In the genomic region with DNA sequence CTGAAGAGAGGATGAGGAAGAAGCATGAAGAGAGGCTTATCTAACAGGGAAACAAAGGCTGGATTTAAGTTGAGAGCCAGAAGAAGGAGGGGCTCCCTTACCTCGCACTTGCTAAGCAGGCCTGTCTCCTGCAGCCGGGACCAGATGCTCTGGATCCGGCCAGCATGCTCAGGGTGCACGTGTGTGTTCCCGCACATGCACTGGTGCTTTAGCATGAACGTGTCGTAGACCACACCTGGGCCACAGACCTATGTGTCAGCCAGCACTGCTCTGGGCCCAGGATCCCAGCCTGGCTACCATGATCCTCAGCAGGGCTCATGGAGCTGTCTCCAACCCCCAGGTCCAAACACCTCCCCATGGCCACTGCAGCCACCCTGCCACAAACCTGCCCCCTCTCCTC, we compare ENCODE assay signal across 15 cellular contexts.
"Had no signal": no experiment of that assay in that cellular context is flagged by ENCODE, and none has a peak within 500 bp of the region (broad histone marks: within the 10 kb centered on the region; RNA-seq: fewer than 3 reads in every experiment).

No MANE protein-coding gene starts in this region.

- H3K27me3 Mint-ChIP-seq: activated B cell treated with CpG ODN at 0.5 μM for 24 hours; activated CD4-positive, alpha-beta memory T cell treated with anti-CD3 and anti-CD28 coated beads, Interleukin-2, amount 10 ng/mL, durations not matched to agents 7 days and 5 days; activated CD8-positive, alpha-beta memory T cell treated with anti-CD3 and anti-CD28 coated beads, Interleukin-2, amount 10 ng/mL, durations not matched to agents 7 days and 5 days; memory B cell; naive thymus-derived CD4-positive, alpha-beta T cell had no signal

- H3K9me3 ChIP-seq: body of pancreas, esophagus muscularis mucosa, gastroesophageal sphincter, heart left ventricle, stomach, upper lobe of left lung had no signal

- H3K9me3 Mint-ChIP-seq: activated B cell treated with CpG ODN at 0.5 μM for 24 hours; activated CD4-positive, alpha-beta memory T cell treated with anti-CD3 and anti-CD28 coated beads, Interleukin-2, amount 10 ng/mL, durations not matched to agents 7 days and 5 days; activated T-helper 2 cell treated with anti-CD3 and anti-CD28 coated beads, Interferon-gamma antibody, Interleukin-2, Interleukin-4, amounts not matched to agents 10 μg/mL and 5 μg/mL and 100 μg/mL, durations not matched to agents 14 hours and 24 hours and 36 hours; immature natural killer cell; memory B cell; naive thymus-derived CD4-positive, alpha-beta T cell had no signal

- DNase-seq: activated B cell treated with CpG ODN at 0.5 μM for 24 hours; activated CD8-positive, alpha-beta memory T cell treated with anti-CD3 and anti-CD28 coated beads, Interleukin-2, amount 10 ng/mL, durations not matched to agents 7 days and 5 days; caudate nucleus; heart left ventricle; immature natural killer cell; stomach; SW 1271; upper lobe of left lung had no signal

- H3K4me1 ChIP-seq: body of pancreas had no signal

- H3K27ac Mint-ChIP-seq: activated B cell treated with CpG ODN at 0.5 μM for 24 hours; activated CD4-positive, alpha-beta memory T cell treated with anti-CD3 and anti-CD28 coated beads, Interleukin-2, amount 10 ng/mL, durations not matched to agents 7 days and 5 days; activated CD8-positive, alpha-beta memory T cell treated with anti-CD3 and anti-CD28 coated beads, Interleukin-2, amount 10 ng/mL, durations not matched to agents 7 days and 5 days; activated T-helper 2 cell treated with anti-CD3 and anti-CD28 coated beads, Interferon-gamma antibody, Interleukin-2, Interleukin-4, amounts not matched to agents 10 μg/mL and 5 μg/mL and 100 μg/mL, durations not matched to agents 14 hours and 24 hours and 36 hours; immature natural killer cell; memory B cell had no signal

- H3K36me3 Mint-ChIP-seq: activated CD8-positive, alpha-beta memory T cell treated with anti-CD3 and anti-CD28 coated beads, Interleukin-2, amount 10 ng/mL, durations not matched to agents 7 days and 5 days had no signal

- ATAC-seq: activated CD8-positive, alpha-beta memory T cell treated with anti-CD3 and anti-CD28 coated beads, Interleukin-2, amount 10 ng/mL, durations not matched to agents 7 days and 5 days; body of pancreas; gastroesophageal sphincter; heart left ventricle had no signal

- H3K27ac ChIP-seq: body of pancreas, heart left ventricle, upper lobe of left lung had no signal

- H3K4me1 Mint-ChIP-seq: immature natural killer cell had no signal

- H3K4me3 ChIP-seq: body of pancreas, esophagus muscularis mucosa, gastroesophageal sphincter, heart left ventricle, stomach, upper lobe of left lung had no signal

- H3K27me3 ChIP-seq: body of pancreas, esophagus muscularis mucosa, gastroesophageal sphincter, heart left ventricle, stomach, upper lobe of left lung had no signal

- H3K4me3 Mint-ChIP-seq: activated B cell treated with CpG ODN at 0.5 μM for 24 hours; activated CD4-positive, alpha-beta memory T cell treated with anti-CD3 and anti-CD28 coated beads, Interleukin-2, amount 10 ng/mL, durations not matched to agents 7 days and 5 days; activated CD8-positive, alpha-beta memory T cell treated with anti-CD3 and anti-CD28 coated beads, Interleukin-2, amount 10 ng/mL, durations not matched to agents 7 days and 5 days; immature natural killer cell; memory B cell; naive thymus-derived CD4-positive, alpha-beta T cell had no signal
